ENCODE assay signal across 8 cellular contexts in the genomic region with DNA sequence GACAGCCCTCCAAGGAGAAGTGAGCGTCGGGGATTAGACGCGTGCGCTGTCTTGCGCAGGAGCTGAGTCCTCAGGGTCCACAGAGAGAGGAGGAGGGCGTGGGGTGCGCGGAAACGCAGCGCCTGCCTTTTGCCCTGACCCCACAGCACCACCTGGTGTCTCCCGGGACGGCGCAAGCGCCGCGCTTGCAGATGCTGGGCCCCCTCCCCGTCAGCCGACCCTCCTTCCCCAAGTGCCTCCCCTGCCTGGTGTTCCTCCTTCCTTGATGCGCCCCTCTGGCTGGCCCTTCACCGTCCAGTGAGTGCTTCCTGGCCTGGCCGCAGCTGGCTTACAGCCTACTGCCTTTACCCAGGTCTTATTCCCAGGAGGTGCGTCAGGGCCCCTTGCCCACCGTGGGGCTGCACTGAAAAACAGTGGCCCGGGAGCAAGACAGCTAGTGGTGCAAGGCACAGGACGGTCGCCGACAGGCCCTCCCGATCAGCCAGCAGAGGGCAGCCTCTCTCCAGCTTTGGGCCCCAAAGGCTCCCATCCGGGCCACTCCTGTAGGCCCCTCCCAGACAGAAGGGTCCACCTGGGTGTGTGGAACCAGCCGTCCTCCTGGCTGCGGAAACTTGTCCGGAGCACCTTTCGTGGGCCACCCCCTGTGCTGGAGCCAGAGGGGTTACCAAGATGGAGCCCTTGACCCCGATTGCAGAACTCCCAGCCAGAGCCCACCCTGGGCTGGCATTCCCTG. TPM values are rescaled to one million over a fixed set of nuclear protein-coding genes. Genes with fewer than 3 reads are reported as not detected.
DNase-seq lines count a peak whose midpoint lies in the region; ATAC-seq, FAIRE-seq and TF ChIP-seq lines count a peak whose summit lies in the region.

No MANE protein-coding gene starts in this region.

- POLR2A ChIA-PET in A549 (lab: Yijun Ruan, JAX): interaction anchor here (1.2 to 3.7 kb wide), 7 partner anchors 8 to 34 kb away, joined by 3 to 32 read pairs (median 19); partner anchors contain the start of genes CSRP1 and PHLDA3

- no peak overlapping the region for H3K9ac ChIP-seq in mammary epithelial cell (ENCODE audit: insufficient read depth, low read length)

- peaks cover 0 to 11% (median 6%) of the 10 kb centered on the region in 3 donors for H3K36me3 Mint-ChIP-seq in immature natural killer cell

- dilution Hi-C loops in mammary epithelial cell (cut with HindIII; ENCODE audit: low sequenced_read_pairs): no loop called here

- H3K4me3 ChIP-seq in A549: no peak overlapping the region
- H3K4me3 ChIP-seq in WI38 (ENCODE audit: low read depth, low read length): no peak overlapping the region
- peak overlapping the region in 1 of 3 experiments; percentile 7 for H3K4me3 ChIP-seq in mammary epithelial cell (replicated peaks in 1 of 3; ENCODE audit: insufficient read depth in 1 of 3, low read depth in 2 of 3, low read length in 3 of 3)

- H3K9me3 ChIP-seq in A549 (no peaks in the 10 kb centered on the region), mammary epithelial cell (replicated peaks; ENCODE audit: insufficient read depth, low read length) (no peaks in the 10 kb centered on the region)

- no peak for TF ChIP-seq EP300 in A549 (IDR thresholded peaks at IDR 0.05)

- FAIRE-seq in A549 (lab: Jason Lieb, UNC): no peak

- TF ChIP-seq CTCF in A549 (IDR thresholded peaks at IDR 0.05) (peak; percentile 93), WI38 (IDR thresholded peaks at IDR 0.05; ENCODE audit: low read depth, low read length) (peak; percentile 65), mammary epithelial cell (conservative IDR thresholded peaks at IDR 0.05 in 1 of 2, IDR thresholded peaks at IDR 0.05 in 1 of 2; ENCODE audit: extremely low read depth in 1 of 2, insufficient read depth in 1 of 2, low read depth in 1 of 2, low read length in 2 of 2) (peak; percentile 71 to 90)

- peaks cover 10 to 12% (median 11%) of the 10 kb centered on the region in 3 donors for H3K27me3 Mint-ChIP-seq in immature natural killer cell (ENCODE audit: low read depth in 3 of 3)

- peak overlapping the region; percentile 29 to 65 (median 53) for H3K4me3 Mint-ChIP-seq in immature natural killer cell

- no peaks in the 10 kb centered on the region for H3K27me3 ChIP-seq in mammary epithelial cell (ENCODE audit: insufficient read depth, low read length)

- intact Hi-C loops in mammary epithelial cell (cut with micrococcal nuclease): loop anchor here (1.0 to 5.0 kb wide), 5 partner anchors 31 to 222 kb away; no protein-coding TSS in a partner anchor

- no TSS peak for BruUV-seq in mammary epithelial cell (replicated peaks; lab: Mats Ljungman, UMichigan)

- in situ Hi-C loops in mammary epithelial cell (cut with MboI; ENCODE audit: low sequenced_read_pairs in 2 of 2): no loop called here

- peak overlapping the region; percentile 31 for H2AFZ ChIP-seq in mammary epithelial cell (ENCODE audit: low read depth, low read length)

- 39% methylated on average over 25 of the region's 35 CpGs for WGBS in A549 (ENCODE audit: missing lambda C conversion rate)
- WGBS in mammary epithelial cell (ENCODE audit: low coverage, missing lambda C conversion rate): 21% methylated on average over 16 of the region's 35 CpGs

- H3K9me3 Mint-ChIP-seq in immature natural killer cell: no peaks in the 10 kb centered on the region

- H3K4me1 Mint-ChIP-seq in immature natural killer cell: peaks cover 16 to 31% of the 10 kb centered on the region in 2 donors

- peaks cover 17% of the 10 kb centered on the region for H3K36me3 ChIP-seq in mammary epithelial cell (ENCODE audit: insufficient read depth, low read length)

- H3K4me1 ChIP-seq in A549 (peaks cover 50% of the 10 kb centered on the region), mammary epithelial cell (ENCODE audit: insufficient read depth, low read length) (peaks cover 30% of the 10 kb centered on the region)

- peak; percentile 97 to 98 for TF ChIP-seq RAD21 in A549 (conservative IDR thresholded peaks at IDR 0.05 in 1 of 2, IDR thresholded peaks at IDR 0.05 in 1 of 2)

- H3K27ac ChIP-seq in A549 (peak overlapping the region; percentile 77 to 86), mammary epithelial cell (ENCODE audit: insufficient read depth, low read depth, low read length) (no peak overlapping the region)

- H3K79me2 ChIP-seq in mammary epithelial cell (ENCODE audit: insufficient read depth, low read length): no peaks in the 10 kb centered on the region

- H4K20me1 ChIP-seq in mammary epithelial cell (ENCODE audit: insufficient read depth, low read length): no peaks in the 10 kb centered on the region

- H3K4me2 ChIP-seq in A549: peak overlapping the region; percentile 85
- H3K4me2 ChIP-seq in mammary epithelial cell (ENCODE audit: insufficient read depth, low read depth, low read length): peak overlapping the region; percentile 56

- DNase-seq in A549 (ENCODE audit: low read depth in 1 of 2, low spot score in 1 of 2): peak; percentile 86 to 92
- DNase-seq in NCI-H2171 (lab: John Stamatoyannopoulos, UW): peak; percentile 25
- peak; percentile 68 for DNase-seq in mammary epithelial cell
- peak; percentile 59 to 69 (median 65) for DNase-seq in immature natural killer cell
- peak; percentile 76 for DNase-seq in stimulated activated CD4-positive, alpha-beta T cell treated with anti-CD3 and anti-CD28 coated beads, Interleukin-12 subunit alpha, Interleukin-12 subunit beta, amount 100 ng/mL, for 4 hours

- ATAC-seq in A549 (peak; percentile 55 to 83), GM18517 (IDR thresholded peaks at IDR 0.05; ENCODE audit: unreplicated experiment) (peak; percentile 65), HG03045 (IDR thresholded peaks at IDR 0.05; ENCODE audit: unreplicated experiment) (peak; percentile 76)

- TF ChIP-seq POLR2A in A549 (IDR thresholded peaks at IDR 0.05; ENCODE audit: low read length): no peak

- H3K27ac Mint-ChIP-seq in immature natural killer cell: no peak overlapping the region

- CTCF ChIA-PET in A549 (lab: Yijun Ruan, JAX): interaction anchor here (0.7 to 34.3 kb wide), 28 partner anchors 15 to 490 kb away, joined by 3 to 1452 read pairs (median 6); partner anchors contain the start of genes CSRP1 and PHLDA3
- CTCF ChIA-PET in mammary epithelial cell (lab: Charles Lee; ENCODE audit: low non-redundant PET): interaction anchor here (1.0 to 2.4 kb wide), 3 partner anchors 20 to 34 kb away, joined by 3 to 15 read pairs (median 4); no protein-coding TSS in a partner anchor

TF ChIP-seq in A549, 52 proteins besides CTCF, POLR2A, EP300 and RAD21 (continues in another document):
- TF ChIP-seq TP53 (CRISPR knock-in tag; IDR thresholded peaks at IDR 0.05) (0 out of 2 replicates have a peak, but pooled peaks have one; percentile 8), ZC3H11A (IDR thresholded peaks at IDR 0.05) (no peak), CHD2 (IDR thresholded peaks at IDR 0.05; ENCODE audit: low read length, partially characterized antibody) (no peak), CEBPB (IDR thresholded peaks at IDR 0.05) (no peak), MYC (IDR thresholded peaks at IDR 0.05; ENCODE audit: borderline replicate concordance, low read length) (no peak), BCL3 (IDR thresholded peaks at IDR 0.05) (no peak)
- TF ChIP-seq, protein P1, sequence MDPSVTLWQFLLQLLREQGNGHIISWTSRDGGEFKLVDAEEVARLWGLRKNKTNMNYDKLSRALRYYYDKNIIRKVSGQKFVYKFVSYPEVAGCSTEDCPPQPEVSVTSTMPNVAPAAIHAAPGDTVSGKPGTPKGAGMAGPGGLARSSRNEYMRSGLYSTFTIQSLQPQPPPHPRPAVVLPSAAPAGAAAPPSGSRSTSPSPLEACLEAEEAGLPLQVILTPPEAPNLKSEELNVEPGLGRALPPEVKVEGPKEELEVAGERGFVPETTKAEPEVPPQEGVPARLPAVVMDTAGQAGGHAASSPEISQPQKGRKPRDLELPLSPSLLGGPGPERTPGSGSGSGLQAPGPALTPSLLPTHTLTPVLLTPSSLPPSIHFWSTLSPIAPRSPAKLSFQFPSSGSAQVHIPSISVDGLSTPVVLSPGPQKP (IDR thresholded peaks at IDR 0.05; ENCODE audit: low read depth, low read length): no peak

RNA-seq across cellular contexts. Expression of gene PHLDA3, which starts 12.9 kb away (rescaled TPM):
- polyA plus RNA-seq in A549 (2011; rRNA removed): 34.3 and 40.5 TPM in 2 replicates
- 67.2 and 102 TPM in 2 replicates for polyA plus RNA-seq in A549 (2012; cell fraction: cytosol; rRNA removed)
- polyA plus RNA-seq in A549 (2012; cell fraction: nucleus; rRNA removed): 67.2 and 93.4 TPM in 2 replicates
- 83.1 to 91.1 TPM (median 83.5 TPM) in 3 replicates for polyA plus RNA-seq in A549 (2017; fragmentation: RNase III; extraction: RNeasy Plus Mini Kit Qiagen cat#74134 plus additional on column Dnase treatment)
- polyA minus RNA-seq in A549 (2011; rRNA and poly(A)+ RNA removed): 16.0 and 28.4 TPM in 2 replicates
- total RNA-seq in mammary epithelial cell: 100 to 1,000 TPM; 132 to 205 TPM
- 96.4 TPM for polyA plus RNA-seq in mammary epithelial cell
- polyA minus RNA-seq in mammary epithelial cell: 27.0 TPM
- 10 to 100 TPM in 1 of 3 donors, under 1 TPM in 1, not detected in 1; 0.62 to 10.8 TPM for polyA plus RNA-seq in immature natural killer cell

RNA-seq across cellular contexts. Expression of gene CSRP1, which starts 25.0 kb away (rescaled TPM):
- polyA plus RNA-seq in A549 (2011; rRNA removed) (256 and 277 TPM in 2 replicates), A549 (2017; fragmentation: RNase III; extraction: RNeasy Plus Mini Kit Qiagen cat#74134 plus additional on column Dnase treatment) (655 to 819 TPM (median 717 TPM) in 3 replicates), mammary epithelial cell (231 TPM), immature natural killer cell (10 to 100 TPM; 58.0 to 72.9 (median 61.8) TPM)
- polyA plus RNA-seq in A549 (2012; cell fraction: cytosol; rRNA removed): 459 and 499 TPM in 2 replicates
- 441 and 486 TPM in 2 replicates for polyA plus RNA-seq in A549 (2012; cell fraction: nucleus; rRNA removed)
- polyA minus RNA-seq in A549 (2011; rRNA and poly(A)+ RNA removed): 254 and 273 TPM in 2 replicates
- total RNA-seq in mammary epithelial cell: 100 to 1,000 TPM; 145 to 609 TPM
- polyA minus RNA-seq in mammary epithelial cell: 209 TPM

RNA-seq across cellular contexts. Expression of gene NAV1, which starts 57.0 kb away (rescaled TPM):
- polyA plus RNA-seq in A549 (2011; rRNA removed) (3.7 and 6.4 TPM in 2 replicates), A549 (2017; fragmentation: RNase III; extraction: RNeasy Plus Mini Kit Qiagen cat#74134 plus additional on column Dnase treatment) (6.1 to 8.4 TPM (median 6.6 TPM) in 3 replicates), mammary epithelial cell (48.9 TPM), immature natural killer cell (under 1 TPM in 2 of 3 donors, not detected in 1; 0.23 to 0.56 TPM)
- polyA plus RNA-seq in A549 (2012; cell fraction: cytosol; rRNA removed): 2.0 and 3.1 TPM in 2 replicates
- 5.0 and 5.5 TPM in 2 replicates for polyA plus RNA-seq in A549 (2012; cell fraction: nucleus; rRNA removed)
- polyA minus RNA-seq in A549 (2011; rRNA and poly(A)+ RNA removed): 11.7 and 12.6 TPM in 2 replicates
- 10 to 100 TPM; 24.3 to 94.2 TPM for total RNA-seq in mammary epithelial cell
- polyA minus RNA-seq in mammary epithelial cell: 177 TPM

Comparison
In these comparisons a context has a peak if more than half of its experiments do, and no peak if none do; other contexts are left out.
1. DNase-seq: peak in every context shown above with its lines; median percentile 89 in A549; 76 in stimulated activated CD4-positive, alpha-beta T cell treated with anti-CD3 and anti-CD28 coated beads, Interleukin-12 subunit alpha, Interleukin-12 subunit beta, amount 100 ng/mL, for 4 hours; 68 in mammary epithelial cell; 65 in immature natural killer cell; 25 in NCI-H2171.